Comparison of ENCODE assay signal across 25 cellular contexts in the genomic region with DNA sequence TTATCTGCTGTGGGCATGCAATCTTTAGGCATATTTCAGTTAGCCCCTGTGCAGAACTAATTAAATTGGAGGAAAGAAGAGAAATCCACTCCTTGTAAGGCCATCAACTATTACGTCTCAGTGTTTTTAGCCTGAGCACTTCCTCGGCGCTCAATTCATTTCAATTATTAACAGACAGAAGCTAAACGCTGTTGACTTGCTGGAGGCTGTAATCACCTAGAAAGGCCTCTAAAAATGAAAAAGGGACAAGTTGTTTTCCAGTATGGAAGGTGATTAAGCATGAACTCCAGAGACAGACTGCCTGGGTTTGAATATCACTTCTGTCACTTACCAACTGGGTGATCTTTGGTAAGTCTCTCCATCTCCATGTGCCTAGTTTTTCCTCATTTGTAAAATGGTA. TPM values are rescaled to one million over a fixed set of nuclear protein-coding genes. Genes with fewer than 3 reads are reported as not detected.
A peak's percentile ranks its signal among the peaks of the same experiment; 100 is the strongest.
DNase-seq lines count a peak whose midpoint lies in the region; ATAC-seq lines count a peak whose summit lies in the region.
"Had no signal": no experiment of that assay in that cellular context is flagged by ENCODE, and none has a peak within 500 bp of the region (broad histone marks: within the 10 kb centered on the region; RNA-seq: fewer than 3 reads in every experiment).

No MANE protein-coding gene starts in this region.

- no peak for DNase-seq in T-helper 1 cell
- no peak for DNase-seq in activated naive CD4-positive, alpha-beta T cell treated with Interleukin-2 at 50 U/mL for 16 hours
- no peak for DNase-seq in activated naive CD8-positive, alpha-beta T cell treated with anti-CD3 and anti-CD28 coated beads, Interleukin-2, amount 10 ng/mL, durations not matched to agents 7 days and 5 days
- DNase-seq in A172 (ENCODE audit: low spot score) = no peak
- no peak for DNase-seq in globus pallidus (ENCODE audit: low spot score)
- DNase-seq in stimulated activated CD4-positive, alpha-beta T cell treated with anti-CD3 and anti-CD28 coated beads, Interleukin-15, amount 100 ng/mL, for 24 hours = no peak
- DNase-seq: effector memory CD8-positive, alpha-beta T cell; erythroblast; Kasumi-1; left colon; mammary epithelial cell; mucosa of descending colon; NCI-H1417 treated with DMSO at 0.1 percent for 48 hours; NCI-H2081 treated with DMSO at 0.1 percent for 48 hours; NCI-H2227 treated with DMSO at 0.1 percent for 48 hours; NCI-H526 treated with DMSO at 0.1 percent for 48 hours; stimulated activated CD4-positive, alpha-beta T cell treated with anti-CD3 and anti-CD28 coated beads, Interleukin-4, amount 100 ng/mL, for 4 hours; substantia nigra; T-helper 9 cell; upper lobe of left lung had no signal

- H3K36me3 Mint-ChIP-seq in T-helper 1 cell treated with Interleukin-12 subunit alpha and Interleukin-12 subunit beta and Interleukin-4 antibody, amounts not matched to agents 30 μg/mL and 1 μg/mL, for 36 hours (ENCODE audit: low read depth) = peaks cover 35% of the 10 kb centered on the region
- peaks cover 28% of the 10 kb centered on the region for H3K36me3 Mint-ChIP-seq in activated naive CD4-positive, alpha-beta T cell treated with anti-CD3 and anti-CD28 coated beads, Interleukin-2, amount 50 U/mL, for 24 hours
- peaks cover 49% of the 10 kb centered on the region for H3K36me3 Mint-ChIP-seq in activated naive CD8-positive, alpha-beta T cell treated with anti-CD3 and anti-CD28 coated beads, Interleukin-2, amount 10 ng/mL, durations not matched to agents 7 days and 5 days

- ATAC-seq in activated naive CD8-positive, alpha-beta T cell treated with anti-CD3 and anti-CD28 coated beads, Interleukin-2, amount 10 ng/mL, durations not matched to agents 7 days and 5 days (ENCODE audit: low read depth) = no peak
- ATAC-seq: effector memory CD8-positive, alpha-beta T cell; left colon; mucosa of descending colon; Right ventricle myocardium inferior; SK-N-SH treated with all-trans-retinoic acid at 6 μM for 48 hours had no signal

- H3K4me3 Mint-ChIP-seq in T-helper 1 cell treated with Interleukin-12 subunit alpha and Interleukin-12 subunit beta and Interleukin-4 antibody, amounts not matched to agents 30 μg/mL and 1 μg/mL, for 36 hours = peak overlapping the region; percentile 71
- H3K4me3 Mint-ChIP-seq in activated naive CD4-positive, alpha-beta T cell treated with anti-CD3 and anti-CD28 coated beads, Interleukin-2, amount 50 U/mL, for 24 hours = peak overlapping the region; percentile 78
- H3K4me3 Mint-ChIP-seq in activated naive CD8-positive, alpha-beta T cell treated with anti-CD3 and anti-CD28 coated beads, Interleukin-2, amount 10 ng/mL, durations not matched to agents 7 days and 5 days = peak overlapping the region; percentile 81
- H3K4me3 Mint-ChIP-seq: effector memory CD8-positive, alpha-beta T cell; nephron had no signal

- POLR2A ChIA-PET in activated naive CD8-positive, alpha-beta T cell treated with anti-CD3 and anti-CD28 coated beads, Interleukin-2, amount 10 ng/mL, durations not matched to agents 7 days and 5 days (lab: Charles Lee) = interaction anchor here (0.5 to 3.3 kb wide), 12 partner anchors 9 to 78 kb away, joined by 3 to 30 read pairs (median 8); a partner anchor contains a TSS

- H3K4me1 Mint-ChIP-seq in T-helper 1 cell treated with Interleukin-12 subunit alpha and Interleukin-12 subunit beta and Interleukin-4 antibody, amounts not matched to agents 30 μg/mL and 1 μg/mL, for 36 hours (ENCODE audit: low read depth) = peaks cover 76% of the 10 kb centered on the region
- H3K4me1 Mint-ChIP-seq in activated naive CD4-positive, alpha-beta T cell treated with anti-CD3 and anti-CD28 coated beads, Interleukin-2, amount 50 U/mL, for 24 hours = peaks cover 87% of the 10 kb centered on the region
- peaks cover 79% of the 10 kb centered on the region for H3K4me1 Mint-ChIP-seq in activated naive CD8-positive, alpha-beta T cell treated with anti-CD3 and anti-CD28 coated beads, Interleukin-2, amount 10 ng/mL, durations not matched to agents 7 days and 5 days

- peak overlapping the region; percentile 84 for H3K27ac Mint-ChIP-seq in T-helper 1 cell treated with Interleukin-12 subunit alpha and Interleukin-12 subunit beta and Interleukin-4 antibody, amounts not matched to agents 30 μg/mL and 1 μg/mL, for 36 hours
- peak overlapping the region; percentile 98 for H3K27ac Mint-ChIP-seq in activated naive CD4-positive, alpha-beta T cell treated with anti-CD3 and anti-CD28 coated beads, Interleukin-2, amount 50 U/mL, for 24 hours
- H3K27ac Mint-ChIP-seq in activated naive CD8-positive, alpha-beta T cell treated with anti-CD3 and anti-CD28 coated beads, Interleukin-2, amount 10 ng/mL, durations not matched to agents 7 days and 5 days = peak overlapping the region; percentile 96
- H3K27ac Mint-ChIP-seq: effector memory CD8-positive, alpha-beta T cell had no signal

- peaks cover 4% of the 10 kb centered on the region for H3K27me3 Mint-ChIP-seq in T-helper 1 cell treated with Interleukin-12 subunit alpha and Interleukin-12 subunit beta and Interleukin-4 antibody, amounts not matched to agents 30 μg/mL and 1 μg/mL, for 36 hours (ENCODE audit: low read depth)
- no peaks in the 10 kb centered on the region for H3K27me3 Mint-ChIP-seq in activated naive CD4-positive, alpha-beta T cell treated with anti-CD3 and anti-CD28 coated beads, Interleukin-2, amount 50 U/mL, for 24 hours
- H3K27me3 Mint-ChIP-seq in activated naive CD8-positive, alpha-beta T cell treated with anti-CD3 and anti-CD28 coated beads, Interleukin-2, amount 10 ng/mL, durations not matched to agents 7 days and 5 days = no peaks in the 10 kb centered on the region

- H3K9me3 Mint-ChIP-seq in T-helper 1 cell treated with Interleukin-12 subunit alpha and Interleukin-12 subunit beta and Interleukin-4 antibody, amounts not matched to agents 30 μg/mL and 1 μg/mL, for 36 hours = no peaks in the 10 kb centered on the region
- no peaks in the 10 kb centered on the region for H3K9me3 Mint-ChIP-seq in activated naive CD4-positive, alpha-beta T cell treated with anti-CD3 and anti-CD28 coated beads, Interleukin-2, amount 50 U/mL, for 24 hours
- H3K9me3 Mint-ChIP-seq in activated naive CD8-positive, alpha-beta T cell treated with anti-CD3 and anti-CD28 coated beads, Interleukin-2, amount 10 ng/mL, durations not matched to agents 7 days and 5 days = no peaks in the 10 kb centered on the region
- H3K9me3 Mint-ChIP-seq: effector memory CD8-positive, alpha-beta T cell; nephron had no signal

RNA-seq across cellular contexts. Expression of a gene that starts 59.6 kb away (rescaled TPM):
- 100 to 1,000 TPM; 281 to 309 TPM for total RNA-seq in activated naive CD8-positive, alpha-beta T cell treated with anti-CD3 and anti-CD28 coated beads, Interleukin-2, amount 10 ng/mL, durations not matched to agents 7 days and 5 days
- total RNA-seq in A172 (2014; rRNA removed; shearing (Covaris generic)) = 4.7 and 6.1 TPM in 2 replicates

Comparison
In these comparisons a context has a peak if more than half of its experiments do, and no peak if none do; other contexts are left out.
1. RNA of a gene that starts 59.6 kb away (total RNA-seq): 281 to 309 TPM in activated naive CD8-positive, alpha-beta T cell treated with anti-CD3 and anti-CD28 coated beads, Interleukin-2, amount 10 ng/mL, durations not matched to agents 7 days and 5 days; 4.7 to 6.1 TPM in A172; every median in the first group is over 10 times any median in the second.
2. Peak in every context shown above with its lines, with median percentiles within 50 percentile points of each other: H3K27ac Mint-ChIP-seq and H3K4me3 Mint-ChIP-seq.